ENCODE assay signal across 1 cellular context in genomic region chr1:234486858-234487830, GRCh38.
A peak's percentile ranks its signal among the peaks of the same experiment; 100 is the strongest.
TF ChIP-seq lines count a peak whose summit lies in the region.

No MANE protein-coding gene starts in this region.

TF ChIP-seq in HepG2, 621 proteins besides CTCF, POLR2A, EP300 and RAD21 (continued from another document and continues in another):
- TF ChIP-seq, protein P1, sequence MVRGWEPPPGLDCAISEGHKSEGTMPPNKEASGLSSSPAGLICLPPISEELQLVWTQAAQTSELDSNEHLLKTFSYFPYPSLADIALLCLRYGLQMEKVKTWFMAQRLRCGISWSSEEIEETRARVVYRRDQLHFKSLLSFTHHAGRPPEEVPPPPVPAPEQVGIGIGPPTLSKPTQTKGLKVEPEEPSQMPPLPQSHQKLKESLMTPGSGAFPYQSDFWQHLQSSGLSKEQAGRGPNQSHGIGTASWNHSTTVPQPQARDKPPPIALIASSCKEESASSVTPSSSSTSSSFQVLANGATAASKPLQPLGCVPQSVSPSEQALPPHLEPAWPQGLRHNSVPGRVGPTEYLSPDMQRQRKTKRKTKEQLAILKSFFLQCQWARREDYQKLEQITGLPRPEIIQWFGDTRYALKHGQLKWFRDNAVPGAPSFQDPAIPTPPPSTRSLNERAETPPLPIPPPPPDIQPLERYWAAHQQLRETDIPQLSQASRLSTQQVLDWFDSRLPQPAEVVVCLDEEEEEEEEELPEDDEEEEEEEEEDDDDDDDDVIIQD (CRISPR knock-in tag; IDR thresholded peaks at IDR 0.05; ENCODE audit: low read depth), result peak; percentile 38; the same call in 1 of the 2 replicates
- TF ChIP-seq, protein P2, sequence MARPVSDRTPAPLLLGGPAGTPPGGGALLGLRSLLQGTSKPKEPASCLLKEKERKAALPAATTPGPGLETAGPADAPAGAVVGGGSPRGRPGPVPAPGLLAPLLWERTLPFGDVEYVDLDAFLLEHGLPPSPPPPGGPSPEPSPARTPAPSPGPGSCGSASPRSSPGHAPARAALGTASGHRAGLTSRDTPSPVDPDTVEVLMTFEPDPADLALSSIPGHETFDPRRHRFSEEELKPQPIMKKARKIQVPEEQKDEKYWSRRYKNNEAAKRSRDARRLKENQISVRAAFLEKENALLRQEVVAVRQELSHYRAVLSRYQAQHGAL (CRISPR knock-in tag; IDR thresholded peaks at IDR 0.05; ENCODE audit: not compliant biosample characterization), result no peak
- TF ChIP-seq, protein P3, sequence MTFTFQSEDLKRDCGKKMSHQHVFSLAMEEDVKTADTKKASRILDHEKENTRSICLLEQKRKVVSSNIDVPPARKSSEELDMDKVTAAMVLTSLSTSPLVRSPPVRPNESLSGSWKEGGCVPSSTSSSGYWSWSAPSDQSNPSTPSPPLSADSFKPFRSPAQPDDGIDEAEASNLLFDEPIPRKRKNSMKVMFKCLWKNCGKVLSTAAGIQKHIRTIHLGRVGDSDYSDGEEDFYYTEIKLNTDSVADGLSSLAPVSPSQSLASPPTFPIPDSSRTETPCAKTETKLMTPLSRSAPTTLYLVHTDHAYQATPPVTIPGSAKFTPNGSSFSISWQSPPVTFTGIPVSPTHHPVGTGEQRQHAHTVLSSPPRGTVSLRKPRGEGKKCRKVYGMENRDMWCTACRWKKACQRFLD (CRISPR knock-in tag; IDR thresholded peaks at IDR 0.05; ENCODE audit: borderline replicate concordance), result no peak
- TF ChIP-seq ZBTB40 (IDR thresholded peaks at IDR 0.05), result no peak
- TF ChIP-seq ZBTB40 (CRISPR knock-in tag; IDR thresholded peaks at IDR 0.05), result no peak
- TF ChIP-seq NFAT5 (CRISPR knock-in tag; IDR thresholded peaks at IDR 0.05), result no peak
- no peak for TF ChIP-seq ATF7 (IDR thresholded peaks at IDR 0.05)
- no peak for TF ChIP-seq ATF7 (CRISPR knock-in tag; IDR thresholded peaks at IDR 0.05)
- peak; percentile 19 for TF ChIP-seq TBL1XR1 (IDR thresholded peaks at IDR 0.05; ENCODE audit: borderline replicate concordance, low read length, partially characterized antibody)
- no peak for TF ChIP-seq ESRRA (CRISPR knock-in tag; IDR thresholded peaks at IDR 0.05; ENCODE audit: low read depth)
- TF ChIP-seq NFE2 (CRISPR knock-in tag; IDR thresholded peaks at IDR 0.05), result no peak
- no peak for TF ChIP-seq SUZ12 (IDR thresholded peaks at IDR 0.05; ENCODE audit: low read depth, low read length)
- TF ChIP-seq SP4 (CRISPR knock-in tag; IDR thresholded peaks at IDR 0.05), result 0 out of 2 replicates have a peak, but pooled peaks have one; percentile 22
- TF ChIP-seq AHDC1 (CRISPR knock-in tag; IDR thresholded peaks at IDR 0.05; ENCODE audit: borderline replicate concordance), result no peak
- TF ChIP-seq RNF219 (CRISPR knock-in tag; IDR thresholded peaks at IDR 0.05), result no peak
- no peak for TF ChIP-seq CHCHD3 (CRISPR knock-in tag; IDR thresholded peaks at IDR 0.05)
- 0 out of 2 replicates have a peak, but pooled peaks have one; percentile 25 for TF ChIP-seq SALL2 (CRISPR knock-in tag; IDR thresholded peaks at IDR 0.05)
- no peak; the same call in 1 of the 2 replicates for TF ChIP-seq ZNF264 (CRISPR knock-in tag; IDR thresholded peaks at IDR 0.05)
- TF ChIP-seq ZNF124 (CRISPR knock-in tag; IDR thresholded peaks at IDR 0.05), result no peak
- TF ChIP-seq TEAD3 (CRISPR knock-in tag; optimal IDR thresholded peaks at IDR 0.05; ENCODE audit: borderline replicate concordance), result peak; percentile 89
- TF ChIP-seq ZNF773 (CRISPR knock-in tag; IDR thresholded peaks at IDR 0.05; ENCODE audit: borderline replicate concordance), result no peak
- no peak for TF ChIP-seq ZNF432 (CRISPR knock-in tag; IDR thresholded peaks at IDR 0.05; ENCODE audit: borderline replicate concordance)
- no peak for TF ChIP-seq IRF1 (CRISPR knock-in tag; IDR thresholded peaks at IDR 0.05; ENCODE audit: low read depth)
- TF ChIP-seq NCOA2 (CRISPR knock-in tag; IDR thresholded peaks at IDR 0.05), result peak; percentile 44; the same call in 1 of the 2 replicates
- TF ChIP-seq CREM (IDR thresholded peaks at IDR 0.05), result no peak
- no peak for TF ChIP-seq CREM (CRISPR knock-in tag; IDR thresholded peaks at IDR 0.05)
- TF ChIP-seq MED13 (CRISPR knock-in tag; IDR thresholded peaks at IDR 0.05), result no peak
